1 cellular context compared by ENCODE assay signal in the genomic region with DNA sequence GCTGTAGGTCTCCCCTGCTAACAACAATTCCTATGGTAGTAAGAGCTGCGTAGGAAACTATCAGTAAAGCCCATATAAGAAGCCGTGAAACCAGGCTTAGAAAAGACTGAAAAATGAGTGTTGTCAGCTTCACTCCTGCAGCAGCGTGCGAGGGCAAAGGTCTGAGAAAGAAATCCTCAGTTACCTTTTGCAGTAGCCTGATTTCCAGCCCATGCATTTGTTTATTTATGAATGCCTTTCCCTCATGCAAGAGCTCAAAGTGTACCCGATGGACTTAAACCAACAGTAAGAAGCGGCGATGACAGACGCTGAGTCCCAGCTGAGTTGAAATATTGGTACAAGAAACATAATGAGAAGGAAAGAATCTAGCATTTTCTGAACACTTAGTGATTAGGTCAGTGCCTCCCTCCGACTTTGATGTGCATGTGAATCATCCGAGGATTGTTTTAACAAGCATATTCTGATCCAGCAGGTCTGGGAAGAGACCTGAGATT.
TF ChIP-seq lines count a peak whose summit lies in the region.

No MANE protein-coding gene starts in this region.

TF ChIP-seq in HepG2, 621 proteins besides CTCF, POLR2A, EP300 and RAD21 (continued from another document and continues in another):
- TF ChIP-seq, protein P1, sequence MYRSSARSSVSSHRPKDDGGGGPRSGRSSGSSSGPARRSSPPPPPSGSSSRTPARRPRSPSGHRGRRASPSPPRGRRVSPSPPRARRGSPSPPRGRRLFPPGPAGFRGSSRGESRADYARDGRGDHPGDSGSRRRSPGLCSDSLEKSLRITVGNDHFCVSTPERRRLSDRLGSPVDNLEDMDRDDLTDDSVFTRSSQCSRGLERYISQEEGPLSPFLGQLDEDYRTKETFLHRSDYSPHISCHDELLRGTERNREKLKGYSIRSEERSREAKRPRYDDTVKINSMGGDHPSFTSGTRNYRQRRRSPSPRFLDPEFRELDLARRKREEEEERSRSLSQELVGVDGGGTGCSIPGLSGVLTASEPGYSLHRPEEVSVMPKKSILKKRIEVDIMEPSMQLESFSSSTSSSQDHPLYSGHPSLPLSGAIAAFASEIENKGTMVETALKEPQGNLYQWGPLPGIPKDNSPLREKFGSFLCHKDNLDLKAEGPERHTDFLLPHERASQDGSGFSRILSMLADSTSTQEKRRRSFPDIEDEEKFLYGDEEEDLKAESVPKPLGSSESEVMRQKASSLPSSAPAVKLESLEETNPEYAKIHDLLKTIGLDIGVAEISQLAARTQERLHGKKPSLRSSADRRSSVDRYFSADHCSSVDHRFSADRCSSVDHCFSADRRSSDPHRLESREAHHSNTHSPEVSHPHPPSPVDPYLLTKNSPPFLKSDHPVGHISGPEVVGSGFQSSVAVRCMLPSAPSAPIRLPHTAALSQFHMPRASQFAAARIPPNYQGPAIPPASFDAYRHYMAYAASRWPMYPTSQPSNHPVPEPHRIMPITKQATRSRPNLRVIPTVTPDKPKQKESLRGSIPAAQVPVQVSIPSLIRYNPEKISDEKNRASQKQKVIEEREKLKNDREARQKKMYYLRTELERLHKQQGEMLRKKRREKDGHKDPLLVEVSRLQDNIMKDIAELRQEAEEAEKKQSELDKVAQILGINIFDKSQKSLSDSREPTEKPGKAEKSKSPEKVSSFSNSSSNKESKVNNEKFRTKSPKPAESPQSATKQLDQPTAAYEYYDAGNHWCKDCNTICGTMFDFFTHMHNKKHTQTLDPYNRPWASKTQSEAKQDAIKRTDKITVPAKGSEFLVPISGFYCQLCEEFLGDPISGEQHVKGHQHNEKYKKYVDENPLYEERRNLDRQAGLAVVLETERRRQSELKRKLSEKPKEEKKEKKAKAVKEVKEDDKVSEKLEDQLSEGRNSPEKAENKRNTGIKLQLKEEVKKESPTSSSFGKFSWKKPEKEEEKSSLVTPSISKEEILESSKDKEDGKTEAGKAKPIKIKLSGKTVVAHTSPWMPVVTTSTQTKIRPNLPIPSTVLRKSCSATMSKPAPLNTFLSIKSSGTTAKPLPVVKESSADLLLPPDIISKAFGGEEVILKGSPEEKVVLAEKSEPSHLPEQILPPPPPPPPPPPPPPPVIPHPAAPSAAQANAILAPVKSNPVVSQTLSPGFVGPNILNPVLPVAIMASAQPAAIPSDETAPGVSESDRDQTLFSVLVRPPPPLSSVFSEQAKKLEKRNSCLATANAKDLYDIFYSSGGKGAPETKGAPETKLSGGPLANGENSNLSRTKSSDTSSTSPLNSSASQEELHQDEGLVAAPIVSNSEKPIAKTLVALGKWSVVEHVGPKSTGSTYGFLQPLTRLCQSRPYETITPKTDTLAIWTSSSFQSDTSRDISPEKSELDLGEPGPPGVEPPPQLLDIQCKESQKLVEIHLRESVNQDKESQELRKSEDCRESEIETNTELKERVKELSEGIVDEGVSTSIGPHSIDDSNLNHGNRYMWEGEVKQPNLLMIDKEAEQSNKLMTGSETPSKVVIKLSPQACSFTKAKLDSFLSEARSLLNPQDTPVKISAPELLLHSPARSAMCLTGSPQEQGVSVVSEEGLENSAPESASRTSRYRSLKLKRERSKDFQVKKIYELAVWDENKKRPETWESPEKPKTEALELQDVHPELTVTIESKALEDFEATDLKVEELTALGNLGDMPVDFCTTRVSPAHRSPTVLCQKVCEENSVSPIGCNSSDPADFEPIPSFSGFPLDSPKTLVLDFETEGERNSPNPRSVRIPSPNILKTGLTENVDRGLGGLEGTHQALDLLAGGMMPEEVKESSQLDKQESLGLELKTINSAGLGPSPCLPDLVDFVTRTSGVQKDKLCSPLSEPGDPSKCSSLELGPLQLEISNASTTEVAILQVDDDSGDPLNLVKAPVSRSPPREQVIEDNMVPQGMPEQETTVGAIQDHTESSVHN (CRISPR knock-in tag; IDR thresholded peaks at IDR 0.05) = no peak
- TF ChIP-seq, protein P2, sequence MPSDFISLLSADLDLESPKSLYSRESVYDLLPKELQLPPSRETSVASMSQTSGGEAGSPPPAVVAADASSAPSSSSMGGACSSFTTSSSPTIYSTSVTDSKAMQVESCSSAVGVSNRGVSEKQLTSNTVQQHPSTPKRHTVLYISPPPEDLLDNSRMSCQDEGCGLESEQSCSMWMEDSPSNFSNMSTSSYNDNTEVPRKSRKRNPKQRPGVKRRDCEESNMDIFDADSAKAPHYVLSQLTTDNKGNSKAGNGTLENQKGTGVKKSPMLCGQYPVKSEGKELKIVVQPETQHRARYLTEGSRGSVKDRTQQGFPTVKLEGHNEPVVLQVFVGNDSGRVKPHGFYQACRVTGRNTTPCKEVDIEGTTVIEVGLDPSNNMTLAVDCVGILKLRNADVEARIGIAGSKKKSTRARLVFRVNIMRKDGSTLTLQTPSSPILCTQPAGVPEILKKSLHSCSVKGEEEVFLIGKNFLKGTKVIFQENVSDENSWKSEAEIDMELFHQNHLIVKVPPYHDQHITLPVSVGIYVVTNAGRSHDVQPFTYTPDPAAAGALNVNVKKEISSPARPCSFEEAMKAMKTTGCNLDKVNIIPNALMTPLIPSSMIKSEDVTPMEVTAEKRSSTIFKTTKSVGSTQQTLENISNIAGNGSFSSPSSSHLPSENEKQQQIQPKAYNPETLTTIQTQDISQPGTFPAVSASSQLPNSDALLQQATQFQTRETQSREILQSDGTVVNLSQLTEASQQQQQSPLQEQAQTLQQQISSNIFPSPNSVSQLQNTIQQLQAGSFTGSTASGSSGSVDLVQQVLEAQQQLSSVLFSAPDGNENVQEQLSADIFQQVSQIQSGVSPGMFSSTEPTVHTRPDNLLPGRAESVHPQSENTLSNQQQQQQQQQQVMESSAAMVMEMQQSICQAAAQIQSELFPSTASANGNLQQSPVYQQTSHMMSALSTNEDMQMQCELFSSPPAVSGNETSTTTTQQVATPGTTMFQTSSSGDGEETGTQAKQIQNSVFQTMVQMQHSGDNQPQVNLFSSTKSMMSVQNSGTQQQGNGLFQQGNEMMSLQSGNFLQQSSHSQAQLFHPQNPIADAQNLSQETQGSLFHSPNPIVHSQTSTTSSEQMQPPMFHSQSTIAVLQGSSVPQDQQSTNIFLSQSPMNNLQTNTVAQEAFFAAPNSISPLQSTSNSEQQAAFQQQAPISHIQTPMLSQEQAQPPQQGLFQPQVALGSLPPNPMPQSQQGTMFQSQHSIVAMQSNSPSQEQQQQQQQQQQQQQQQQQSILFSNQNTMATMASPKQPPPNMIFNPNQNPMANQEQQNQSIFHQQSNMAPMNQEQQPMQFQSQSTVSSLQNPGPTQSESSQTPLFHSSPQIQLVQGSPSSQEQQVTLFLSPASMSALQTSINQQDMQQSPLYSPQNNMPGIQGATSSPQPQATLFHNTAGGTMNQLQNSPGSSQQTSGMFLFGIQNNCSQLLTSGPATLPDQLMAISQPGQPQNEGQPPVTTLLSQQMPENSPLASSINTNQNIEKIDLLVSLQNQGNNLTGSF (CRISPR knock-in tag; IDR thresholded peaks at IDR 0.05) = no peak
- TF ChIP-seq ZNF816 (CRISPR knock-in tag; IDR thresholded peaks at IDR 0.05; ENCODE audit: borderline replicate concordance) (no peak), ZNF335 (CRISPR knock-in tag; IDR thresholded peaks at IDR 0.05) (no peak), RNF2 (conservative IDR thresholded peaks at IDR 0.05; ENCODE audit: low read depth) (no peak), PAWR (CRISPR knock-in tag; IDR thresholded peaks at IDR 0.05; ENCODE audit: borderline replicate concordance) (no peak), KLF15 (CRISPR knock-in tag; IDR thresholded peaks at IDR 0.05; ENCODE audit: borderline replicate concordance) (no peak), YEATS2 (CRISPR knock-in tag; IDR thresholded peaks at IDR 0.05; ENCODE audit: borderline replicate concordance) (no peak), ZFP62 (CRISPR knock-in tag; IDR thresholded peaks at IDR 0.05) (no peak), ETV6 (CRISPR knock-in tag; conservative IDR thresholded peaks at IDR 0.05) (no peak), TOPORS (CRISPR knock-in tag; IDR thresholded peaks at IDR 0.05) (no peak), KAT8 (CRISPR knock-in tag; IDR thresholded peaks at IDR 0.05) (0 out of 2 replicates have a peak, but pooled peaks have one; percentile 31), TBX3 (IDR thresholded peaks at IDR 0.05; ENCODE audit: borderline replicate concordance) (0 out of 2 replicates have a peak, but pooled peaks have one; percentile 58), SMC3 (IDR thresholded peaks at IDR 0.05; ENCODE audit: low read length) (peak; percentile 37), ESRRA (CRISPR knock-in tag; IDR thresholded peaks at IDR 0.05; ENCODE audit: low read depth) (0 out of 2 replicates have a peak, but pooled peaks have one; percentile 36), ATRX (CRISPR knock-in tag; IDR thresholded peaks at IDR 0.05; ENCODE audit: borderline replicate concordance) (no peak), HNRNPUL1 (IDR thresholded peaks at IDR 0.05; ENCODE audit: low read depth, low read length) (no peak), ZNF350 (CRISPR knock-in tag; IDR thresholded peaks at IDR 0.05; ENCODE audit: borderline replicate concordance, low read depth) (no peak), HDAC1 (CRISPR knock-in tag; IDR thresholded peaks at IDR 0.05) (peak; percentile 55; the same call in 1 of the 2 replicates), ZFP36L2 (CRISPR knock-in tag; IDR thresholded peaks at IDR 0.05) (no peak), CHD4 (IDR thresholded peaks at IDR 0.05; ENCODE audit: borderline replicate concordance, low read length) (0 out of 2 replicates have a peak, but pooled peaks have one; percentile 14)
- TF ChIP-seq, protein P3, sequence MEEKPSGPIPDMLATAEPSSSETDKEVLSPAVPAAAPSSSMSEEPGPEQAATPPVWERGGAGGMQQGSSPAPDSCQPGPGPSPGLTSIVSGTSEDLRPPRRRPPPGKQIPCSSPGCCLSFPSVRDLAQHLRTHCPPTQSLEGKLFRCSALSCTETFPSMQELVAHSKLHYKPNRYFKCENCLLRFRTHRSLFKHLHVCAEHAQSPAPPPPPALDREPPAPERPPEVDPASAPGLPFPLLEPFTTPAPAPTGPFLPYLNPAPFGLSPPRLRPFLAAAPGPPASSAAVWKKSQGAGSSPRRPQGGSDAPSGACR (CRISPR knock-in tag; IDR thresholded peaks at IDR 0.05) = no peak
- TF ChIP-seq, protein P4, sequence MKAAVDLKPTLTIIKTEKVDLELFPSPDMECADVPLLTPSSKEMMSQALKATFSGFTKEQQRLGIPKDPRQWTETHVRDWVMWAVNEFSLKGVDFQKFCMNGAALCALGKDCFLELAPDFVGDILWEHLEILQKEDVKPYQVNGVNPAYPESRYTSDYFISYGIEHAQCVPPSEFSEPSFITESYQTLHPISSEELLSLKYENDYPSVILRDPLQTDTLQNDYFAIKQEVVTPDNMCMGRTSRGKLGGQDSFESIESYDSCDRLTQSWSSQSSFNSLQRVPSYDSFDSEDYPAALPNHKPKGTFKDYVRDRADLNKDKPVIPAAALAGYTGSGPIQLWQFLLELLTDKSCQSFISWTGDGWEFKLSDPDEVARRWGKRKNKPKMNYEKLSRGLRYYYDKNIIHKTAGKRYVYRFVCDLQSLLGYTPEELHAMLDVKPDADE (CRISPR knock-in tag; IDR thresholded peaks at IDR 0.05) = no peak
- TF ChIP-seq, protein P5, sequence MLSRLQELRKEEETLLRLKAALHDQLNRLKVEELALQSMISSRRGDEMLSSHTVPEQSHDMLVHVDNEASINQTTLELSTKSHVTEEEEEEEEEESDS (CRISPR knock-in tag; IDR thresholded peaks at IDR 0.05; ENCODE audit: borderline replicate concordance) = no peak
- TF ChIP-seq, protein P6, sequence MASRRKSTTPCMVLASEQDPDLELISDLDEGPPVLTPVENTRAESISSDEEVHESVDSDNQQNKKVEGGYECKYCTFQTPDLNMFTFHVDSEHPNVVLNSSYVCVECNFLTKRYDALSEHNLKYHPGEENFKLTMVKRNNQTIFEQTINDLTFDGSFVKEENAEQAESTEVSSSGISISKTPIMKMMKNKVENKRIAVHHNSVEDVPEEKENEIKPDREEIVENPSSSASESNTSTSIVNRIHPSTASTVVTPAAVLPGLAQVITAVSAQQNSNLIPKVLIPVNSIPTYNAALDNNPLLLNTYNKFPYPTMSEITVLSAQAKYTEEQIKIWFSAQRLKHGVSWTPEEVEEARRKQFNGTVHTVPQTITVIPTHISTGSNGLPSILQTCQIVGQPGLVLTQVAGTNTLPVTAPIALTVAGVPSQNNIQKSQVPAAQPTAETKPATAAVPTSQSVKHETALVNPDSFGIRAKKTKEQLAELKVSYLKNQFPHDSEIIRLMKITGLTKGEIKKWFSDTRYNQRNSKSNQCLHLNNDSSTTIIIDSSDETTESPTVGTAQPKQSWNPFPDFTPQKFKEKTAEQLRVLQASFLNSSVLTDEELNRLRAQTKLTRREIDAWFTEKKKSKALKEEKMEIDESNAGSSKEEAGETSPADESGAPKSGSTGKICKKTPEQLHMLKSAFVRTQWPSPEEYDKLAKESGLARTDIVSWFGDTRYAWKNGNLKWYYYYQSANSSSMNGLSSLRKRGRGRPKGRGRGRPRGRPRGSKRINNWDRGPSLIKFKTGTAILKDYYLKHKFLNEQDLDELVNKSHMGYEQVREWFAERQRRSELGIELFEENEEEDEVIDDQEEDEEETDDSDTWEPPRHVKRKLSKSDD (CRISPR knock-in tag; IDR thresholded peaks at IDR 0.05; ENCODE audit: low read depth) = no peak
- TF ChIP-seq, protein P7, sequence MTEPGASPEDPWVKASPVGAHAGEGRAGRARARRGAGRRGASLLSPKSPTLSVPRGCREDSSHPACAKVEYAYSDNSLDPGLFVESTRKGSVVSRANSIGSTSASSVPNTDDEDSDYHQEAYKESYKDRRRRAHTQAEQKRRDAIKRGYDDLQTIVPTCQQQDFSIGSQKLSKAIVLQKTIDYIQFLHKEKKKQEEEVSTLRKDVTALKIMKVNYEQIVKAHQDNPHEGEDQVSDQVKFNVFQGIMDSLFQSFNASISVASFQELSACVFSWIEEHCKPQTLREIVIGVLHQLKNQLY (CRISPR knock-in tag; IDR thresholded peaks at IDR 0.05) = peak; percentile 33; the same call in 1 of the 2 replicates
- TF ChIP-seq, protein P8, sequence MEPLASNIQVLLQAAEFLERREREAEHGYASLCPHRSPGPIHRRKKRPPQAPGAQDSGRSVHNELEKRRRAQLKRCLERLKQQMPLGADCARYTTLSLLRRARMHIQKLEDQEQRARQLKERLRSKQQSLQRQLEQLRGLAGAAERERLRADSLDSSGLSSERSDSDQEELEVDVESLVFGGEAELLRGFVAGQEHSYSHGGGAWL (CRISPR knock-in tag; IDR thresholded peaks at IDR 0.05) = no peak
- TF ChIP-seq, protein P9, sequence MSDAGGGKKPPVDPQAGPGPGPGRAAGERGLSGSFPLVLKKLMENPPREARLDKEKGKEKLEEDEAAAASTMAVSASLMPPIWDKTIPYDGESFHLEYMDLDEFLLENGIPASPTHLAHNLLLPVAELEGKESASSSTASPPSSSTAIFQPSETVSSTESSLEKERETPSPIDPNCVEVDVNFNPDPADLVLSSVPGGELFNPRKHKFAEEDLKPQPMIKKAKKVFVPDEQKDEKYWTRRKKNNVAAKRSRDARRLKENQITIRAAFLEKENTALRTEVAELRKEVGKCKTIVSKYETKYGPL (CRISPR knock-in tag; IDR thresholded peaks at IDR 0.05) = no peak
- TF ChIP-seq, protein P10, sequence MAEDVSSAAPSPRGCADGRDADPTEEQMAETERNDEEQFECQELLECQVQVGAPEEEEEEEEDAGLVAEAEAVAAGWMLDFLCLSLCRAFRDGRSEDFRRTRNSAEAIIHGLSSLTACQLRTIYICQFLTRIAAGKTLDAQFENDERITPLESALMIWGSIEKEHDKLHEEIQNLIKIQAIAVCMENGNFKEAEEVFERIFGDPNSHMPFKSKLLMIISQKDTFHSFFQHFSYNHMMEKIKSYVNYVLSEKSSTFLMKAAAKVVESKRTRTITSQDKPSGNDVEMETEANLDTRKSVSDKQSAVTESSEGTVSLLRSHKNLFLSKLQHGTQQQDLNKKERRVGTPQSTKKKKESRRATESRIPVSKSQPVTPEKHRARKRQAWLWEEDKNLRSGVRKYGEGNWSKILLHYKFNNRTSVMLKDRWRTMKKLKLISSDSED (CRISPR knock-in tag; IDR thresholded peaks at IDR 0.05) = no peak
